Comparison of ENCODE assay signal across 21 cellular contexts in the genomic region with DNA sequence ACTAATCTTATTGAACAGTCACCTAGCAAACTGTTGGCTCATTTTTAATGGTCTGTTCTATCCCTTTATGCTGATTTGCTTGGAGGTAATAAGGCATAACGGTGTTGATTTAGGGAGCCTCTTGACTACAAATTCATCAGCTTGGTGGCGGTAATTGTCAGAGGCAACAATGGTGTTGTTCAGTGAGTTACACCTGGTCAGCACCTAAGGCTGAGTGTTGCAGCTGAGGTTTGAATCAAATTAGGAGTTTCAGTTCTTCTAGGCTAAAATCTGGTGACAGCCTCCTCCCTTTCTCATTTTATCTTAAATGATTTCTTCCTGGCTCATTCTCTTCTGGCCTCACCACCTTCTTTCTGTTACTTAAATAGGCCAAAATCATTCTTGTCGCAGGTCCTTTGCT. TPM values are rescaled to one million over a fixed set of nuclear protein-coding genes. Genes with fewer than 3 reads are reported as not detected.
DNase-seq lines count a peak whose midpoint lies in the region; ATAC-seq and TF ChIP-seq lines count a peak whose summit lies in the region.
"Had no signal": no experiment of that assay in that cellular context is flagged by ENCODE, and none has a peak within 500 bp of the region (broad histone marks: within the 10 kb centered on the region; RNA-seq: fewer than 3 reads in every experiment).

No MANE protein-coding gene starts in this region.

- no TSS peak for BruUV-seq in OCI-LY7 (replicated peaks; lab: Mats Ljungman, UMichigan)

- no peak overlapping the region for H3K9ac ChIP-seq in KMS-11

- DNase-seq in NCI-H2081 treated with DMSO at 0.1 percent for 48 hours (lab: John Stamatoyannopoulos, UW), result peak; percentile 98
- peak; percentile 36 for DNase-seq in OCI-LY7 (ENCODE audit: low spot score)
- no peak for DNase-seq in amygdala (lab: John Stamatoyannopoulos, UW)
- DNase-seq in RWPE1 (ENCODE audit: low spot score), result no peak
- DNase-seq: activated B cell treated with CpG ODN at 0.5 μM for 24 hours; activated naive CD8-positive, alpha-beta T cell treated with anti-CD3 and anti-CD28 coated beads, Interleukin-2, amount 50 U/mL, for 24 hours; foreskin keratinocyte; hypothalamus; NCI-H446 treated with DMSO at 0.1 percent for 48 hours; ovary; PC-3; stimulated activated CD4-positive, alpha-beta T cell treated with anti-CD3 and anti-CD28 coated beads, Interleukin-4, amount 100 ng/mL, for 1 hour had no signal

- peaks cover 31% of the 10 kb centered on the region for H3K4me1 ChIP-seq in KMS-11 (ENCODE audit: low read depth, poor library complexity, severe bottlenecking)
- H3K4me1 ChIP-seq in OCI-LY7 (ENCODE audit: insufficient read depth, low read length, poor library complexity, severe bottlenecking), result no peaks in the 10 kb centered on the region
- H3K4me1 ChIP-seq: foreskin keratinocyte had no signal

- TF ChIP-seq CTCF in KMS-11 (conservative IDR thresholded peaks at IDR 0.05; ENCODE audit: low read depth, low read length), result no peak
- TF ChIP-seq CTCF in OCI-LY7 (conservative IDR thresholded peaks at IDR 0.05; ENCODE audit: low read length), result no peak
- no peak for TF ChIP-seq CTCF in RWPE1 (conservative IDR thresholded peaks at IDR 0.05; ENCODE audit: low read depth)

- H4K20me1 ChIP-seq in KMS-11 (ENCODE audit: insufficient read depth) (no peaks in the 10 kb centered on the region), OCI-LY7 (ENCODE audit: insufficient read depth, low read length) (no peaks in the 10 kb centered on the region)

- H3K79me2 ChIP-seq in KMS-11 (ENCODE audit: insufficient read depth, low read depth), result no peaks in the 10 kb centered on the region
- H3K79me2 ChIP-seq in OCI-LY7 (ENCODE audit: insufficient read depth, low read depth, low read length), result no peaks in the 10 kb centered on the region

- ATAC-seq in GM18861 (IDR thresholded peaks at IDR 0.05; ENCODE audit: unreplicated experiment) (peak; percentile 56), HG03442 (IDR thresholded peaks at IDR 0.05; ENCODE audit: unreplicated experiment) (no peak), HG02852 (IDR thresholded peaks at IDR 0.05; ENCODE audit: unreplicated experiment) (no peak)
- ATAC-seq: activated naive CD8-positive, alpha-beta T cell treated with anti-CD3 and anti-CD28 coated beads, Interleukin-2, amount 50 U/mL, for 24 hours; foreskin keratinocyte; PC-3 had no signal

- peak overlapping the region; percentile 29; the same call in 1 of the 2 replicates for H3K4me2 ChIP-seq in KMS-11
- no peak overlapping the region for H3K4me2 ChIP-seq in OCI-LY7 (ENCODE audit: low read length)

- H2AFZ ChIP-seq in KMS-11 (ENCODE audit: low read depth) (peak overlapping the region; percentile 17; the same call in 1 of the 2 replicates), OCI-LY7 (ENCODE audit: low read length) (no peak overlapping the region)

- no peak overlapping the region for H3K4me3 ChIP-seq in KMS-11 (IDR thresholded peaks at IDR 0.05; ENCODE audit: insufficient read depth, low read depth, low read length)
- H3K4me3 ChIP-seq in OCI-LY7 (ENCODE audit: low read depth, low read length, poor library complexity, severe bottlenecking), result no peak overlapping the region
- H3K4me3 ChIP-seq: lung, ovary had no signal

- H3K27ac ChIP-seq in KMS-11 (no peak overlapping the region), OCI-LY7 (ENCODE audit: low read depth, low read length, poor library complexity, severe bottlenecking) (no peak overlapping the region), RWPE1 (no peak overlapping the region)
- H3K27ac ChIP-seq: epithelial cell of prostate, foreskin keratinocyte, ovary had no signal

- POLR2A ChIA-PET in OCI-LY7 (lab: Charles Lee) (interaction anchor here (0.6 to 0.7 kb wide), 2 partner anchors 606 to 1371 kb away, joined by 3 to 5 read pairs; no protein-coding TSS in a partner anchor), RWPE1 (lab: Yijun Ruan, JAX; ENCODE audit: low non-redundant PET) (interaction anchor here (0.6 kb wide), 1 partner anchor 144 kb away, joined by 3 read pairs; no protein-coding TSS in a partner anchor)

- CTCF ChIA-PET in OCI-LY7 (lab: Charles Lee; ENCODE audit: unreplicated experiment) (no interaction called here), RWPE1 (lab: Yijun Ruan, JAX) (no interaction called here)

- H3K36me3 ChIP-seq in KMS-11 (ENCODE audit: insufficient read depth), result no peaks in the 10 kb centered on the region
- H3K36me3 ChIP-seq in OCI-LY7 (ENCODE audit: insufficient read depth, low read length), result no peaks in the 10 kb centered on the region
- H3K36me3 ChIP-seq: ovary had no signal

- intact Hi-C loops in OCI-LY7 (cut with micrococcal nuclease; ENCODE audit: unreplicated experiment), result no loop called here

- no peaks in the 10 kb centered on the region for H3K9me2 ChIP-seq in OCI-LY7 (ENCODE audit: insufficient read depth, low read length)

- H3K27me3 ChIP-seq in KMS-11 (ENCODE audit: insufficient read depth, low read depth), result no peaks in the 10 kb centered on the region
- H3K27me3 ChIP-seq: ovary had no signal

- H3K9me3 ChIP-seq in OCI-LY7 (ENCODE audit: low read length), result no peaks in the 10 kb centered on the region
- H3K9me3 ChIP-seq: ovary had no signal

RNA-seq across cellular contexts. Expression of a gene that starts 42.3 kb away (rescaled TPM):
- total RNA-seq in OCI-LY7 (2014; rRNA removed; shearing (Covaris generic)), result not detected in 2 replicates
- not detected in 2 replicates for total RNA-seq in OCI-LY7 (2022)
- total RNA-seq: activated B cell treated with CpG ODN at 0.5 μM for 24 hours; CD4-positive, alpha-beta memory T cell; foreskin keratinocyte; lung; PC-3; skeletal muscle tissue; ureter had no signal

Comparison
In these comparisons a context has a peak if more than half of its experiments do, and no peak if none do; other contexts are left out.
1. DNase-seq: peak in NCI-H2081 treated with DMSO at 0.1 percent for 48 hours (single experiment) and OCI-LY7 (single experiment); none in amygdala (0 of 56) and RWPE1 (single experiment).